Comparison of ENCODE assay signal across 18 cellular contexts in the genomic region with DNA sequence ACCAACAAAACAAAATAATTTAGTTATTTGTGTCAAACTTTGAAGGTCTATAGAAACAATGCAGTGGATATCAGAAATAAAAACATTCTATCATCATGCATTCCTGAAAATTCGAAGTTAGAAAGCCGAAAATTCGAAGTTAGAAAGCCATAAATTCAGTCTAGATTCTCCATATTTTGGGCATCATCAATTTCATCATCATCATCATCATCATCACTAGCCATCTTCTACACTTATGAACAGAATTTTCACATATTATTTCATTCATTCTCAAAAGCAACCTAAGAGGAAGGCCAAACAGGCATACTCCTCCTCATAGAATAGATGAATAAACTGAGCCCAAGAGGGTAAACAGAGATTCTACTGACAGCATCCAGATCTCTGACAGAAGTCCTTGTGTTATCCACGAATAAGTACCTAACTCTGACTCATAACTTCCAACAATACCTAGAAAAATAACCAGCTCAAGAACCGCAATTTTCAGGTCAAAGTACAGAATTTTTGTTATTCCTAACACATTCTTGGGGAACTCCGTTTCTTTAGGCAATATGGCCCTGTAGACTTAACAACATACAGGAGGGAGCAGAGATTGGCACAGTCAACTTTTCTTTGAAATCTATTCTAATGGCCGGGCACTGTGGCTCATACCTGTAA.
DNase-seq lines count a peak whose midpoint lies in the region; ATAC-seq, FAIRE-seq and TF ChIP-seq lines count a peak whose summit lies in the region.
"Had no signal": no experiment of that assay in that cellular context is flagged by ENCODE, and none has a peak within 500 bp of the region (broad histone marks: within the 10 kb centered on the region; RNA-seq: fewer than 3 reads in every experiment).

No MANE protein-coding gene starts in this region.

- no peaks in the 10 kb centered on the region for H4K20me1 ChIP-seq in HepG2 (ENCODE audit: insufficient read depth, low read length)

- H3K79me2 ChIP-seq in HepG2 (ENCODE audit: insufficient read depth, low read length) = no peaks in the 10 kb centered on the region

- POLR2A ChIA-PET in HepG2 (lab: Yijun Ruan, JAX) = no interaction called here

- TF ChIP-seq EP300 in HepG2 (IDR thresholded peaks at IDR 0.05; ENCODE audit: low read depth in 2 of 2, low read length in 2 of 2) (no peak), HepG2 (CRISPR knock-in tag; IDR thresholded peaks at IDR 0.05; ENCODE audit: borderline replicate concordance) (no peak)

- H3K9ac ChIP-seq in HepG2 (ENCODE audit: insufficient read depth, low read depth, low read length) = no peak overlapping the region
- peak overlapping the region; percentile 64 for H3K9ac ChIP-seq in iPS-18a (ENCODE audit: low read length)

- no peaks in the 10 kb centered on the region for H3K4me1 ChIP-seq in HepG2 (ENCODE audit: insufficient read depth, low read length)
- H3K4me1 ChIP-seq in right lobe of liver = no peaks in the 10 kb centered on the region
- H3K4me1 ChIP-seq in iPS-18a (ENCODE audit: control insufficient read depth, low read depth, low read length) = peaks cover 48% of the 10 kb centered on the region
- H3K4me1 ChIP-seq in right atrium auricular region = peaks cover 0 to 25% of the 10 kb centered on the region in 2 donors
- peaks cover 57% of the 10 kb centered on the region for H3K4me1 ChIP-seq in left ventricle myocardium inferior

- TF ChIP-seq CTCF in HepG2 (CRISPR knock-in tag; IDR thresholded peaks at IDR 0.05) (no peak), right lobe of liver (IDR thresholded peaks at IDR 0.05) (no peak), right atrium auricular region (IDR thresholded peaks at IDR 0.05) (no peak), left ventricle myocardium inferior (IDR thresholded peaks at IDR 0.05; ENCODE audit: borderline replicate concordance) (no peak)

- H3K27me3 ChIP-seq in HepG2 (ENCODE audit: control insufficient read depth in 1 of 2, insufficient read depth in 2 of 2, low read length in 2 of 2) (no peaks in the 10 kb centered on the region), right lobe of liver (no peaks in the 10 kb centered on the region), iPS-18a (ENCODE audit: control insufficient read depth, insufficient read depth, low read length) (no peaks in the 10 kb centered on the region), right atrium auricular region (no peaks in the 10 kb centered on the region), MG63 (no peaks in the 10 kb centered on the region), left ventricle myocardium inferior (ENCODE audit: low read depth) (no peaks in the 10 kb centered on the region)

- no TSS peak for BruUV-seq in HepG2 (replicated peaks; lab: Mats Ljungman, UMichigan)

- no peak for ATAC-seq in HepG2
- ATAC-seq in right lobe of liver = no peak

- H3K4me3 ChIP-seq in HepG2 (replicated peaks in 1 of 3; ENCODE audit: insufficient read depth in 1 of 3, low read depth in 2 of 3, low read length in 3 of 3) (no peak overlapping the region), right lobe of liver (no peak overlapping the region), iPS-18a (ENCODE audit: low read length) (no peak overlapping the region), right atrium auricular region (no peak overlapping the region), MG63 (no peak overlapping the region), left ventricle myocardium inferior (no peak overlapping the region)
- H3K4me3 ChIP-seq: HAP-1, SK-N-MC had no signal

- in situ Hi-C loops in HepG2 (cut with HindIII; ENCODE audit: extremely low pct_ligation_motif_present, low pct_unique_long_range_greater_than_20kb) = no loop called here

- TF ChIP-seq POLR2A in HepG2 (IDR thresholded peaks at IDR 0.05; ENCODE audit: insufficient read depth in 1 of 2, low read depth in 2 of 2, low read length in 2 of 2) (no peak), right lobe of liver (IDR thresholded peaks at IDR 0.05) (no peak)

- no peak overlapping the region for H3K27ac ChIP-seq in HepG2 (ENCODE audit: extremely low read length, insufficient read depth, low read length)
- H3K27ac ChIP-seq in right lobe of liver = no peak overlapping the region
- peak overlapping the region; percentile 20 for H3K27ac ChIP-seq in iPS-18a (ENCODE audit: low read length)
- H3K27ac ChIP-seq in right atrium auricular region = no peak overlapping the region
- H3K27ac ChIP-seq in left ventricle myocardium inferior (replicated peaks) = no peak overlapping the region
- H3K27ac ChIP-seq: 22Rv1, C4-2B, SK-N-MC had no signal

- no peak for DNase-seq in HepG2 (ENCODE audit: low spot score)
- DNase-seq in right lobe of liver = no peak
- DNase-seq in amniotic epithelial cell (ENCODE audit: low read depth) = peak; percentile 67
- DNase-seq in right atrium auricular region (ENCODE audit: low spot score) = no peak
- DNase-seq in MG63 = no peak
- no peak for DNase-seq in left ventricle myocardium inferior
- DNase-seq in HuH-7.5 (ENCODE audit: low spot score) = no peak
- DNase-seq: DMS153, Kasumi-1, NCI-H146, NCI-H2081 treated with DMSO at 0.1 percent for 48 hours, NCI-H2227 treated with DMSO at 0.1 percent for 48 hours, NCI-H526 had no signal

- no peaks in the 10 kb centered on the region for H3K9me3 ChIP-seq in HepG2 (ENCODE audit: low read length)
- H3K9me3 ChIP-seq in right lobe of liver = no peaks in the 10 kb centered on the region
- no peaks in the 10 kb centered on the region for H3K9me3 ChIP-seq in iPS-18a (ENCODE audit: control insufficient read depth, low read depth, low read length)
- H3K9me3 ChIP-seq in right atrium auricular region = no peaks in the 10 kb centered on the region
- H3K9me3 ChIP-seq in MG63 = no peaks in the 10 kb centered on the region
- H3K9me3 ChIP-seq in left ventricle myocardium inferior (replicated peaks) = no peaks in the 10 kb centered on the region
- H3K9me3 ChIP-seq: HAP-1 had no signal

- no peak overlapping the region for H2AFZ ChIP-seq in HepG2 (ENCODE audit: low read length)

- no peak for FAIRE-seq in HepG2 (lab: Jason Lieb, UNC)

- WGBS in HepG2 (ENCODE audit: low lambda C conversion rate) = under 1% methylated on average over 7 of the region's 7 CpGs
- WGBS in right lobe of liver (ENCODE audit: insufficient coverage, low coverage, low lambda C conversion rate, missing lambda C conversion rate) = 65% methylated on average over 7 of the region's 7 CpGs

- H3K36me3 ChIP-seq in HepG2 (replicated peaks in 1 of 2; ENCODE audit: control insufficient read depth in 1 of 2, insufficient read depth in 2 of 2, low read length in 2 of 2) = no peaks in the 10 kb centered on the region
- no peaks in the 10 kb centered on the region for H3K36me3 ChIP-seq in right lobe of liver
- no peaks in the 10 kb centered on the region for H3K36me3 ChIP-seq in iPS-18a (ENCODE audit: control insufficient read depth, low read depth, low read length)
- no peaks in the 10 kb centered on the region for H3K36me3 ChIP-seq in right atrium auricular region
- no peaks in the 10 kb centered on the region for H3K36me3 ChIP-seq in MG63
- H3K36me3 ChIP-seq in left ventricle myocardium inferior = no peaks in the 10 kb centered on the region
- H3K36me3 ChIP-seq: HAP-1 had no signal

- no peak for TF ChIP-seq RAD21 in HepG2 (CRISPR knock-in tag; IDR thresholded peaks at IDR 0.05)

- intact Hi-C loops in HepG2 (cut with micrococcal nuclease; ENCODE audit: unreplicated experiment) (no loop called here), right lobe of liver (cut with DNase I) (no loop called here), left ventricle myocardium inferior (cut with micrococcal nuclease) (loop anchor here (10.0 kb wide), 2 partner anchors 78 to 188 kb away; no protein-coding TSS in a partner anchor)

- CTCF ChIA-PET in HepG2 (lab: Yijun Ruan, JAX; ENCODE audit: low intra/inter-chr PET ratio, low total read pairs) = no interaction called here

- H3K4me2 ChIP-seq in HepG2 (ENCODE audit: low read depth, low read length) = no peak overlapping the region

TF ChIP-seq in HepG2, 621 proteins besides CTCF, POLR2A, EP300 and RAD21:
- no peak for TF ChIP-seq FOXM1 (CRISPR knock-in tag; IDR thresholded peaks at IDR 0.05)
- TF ChIP-seq CREB1 (IDR thresholded peaks at IDR 0.05) = peak; percentile 55
- no peak for TF ChIP-seq CREB1 (CRISPR knock-in tag; IDR thresholded peaks at IDR 0.05)
- TF ChIP-seq, protein P1, sequence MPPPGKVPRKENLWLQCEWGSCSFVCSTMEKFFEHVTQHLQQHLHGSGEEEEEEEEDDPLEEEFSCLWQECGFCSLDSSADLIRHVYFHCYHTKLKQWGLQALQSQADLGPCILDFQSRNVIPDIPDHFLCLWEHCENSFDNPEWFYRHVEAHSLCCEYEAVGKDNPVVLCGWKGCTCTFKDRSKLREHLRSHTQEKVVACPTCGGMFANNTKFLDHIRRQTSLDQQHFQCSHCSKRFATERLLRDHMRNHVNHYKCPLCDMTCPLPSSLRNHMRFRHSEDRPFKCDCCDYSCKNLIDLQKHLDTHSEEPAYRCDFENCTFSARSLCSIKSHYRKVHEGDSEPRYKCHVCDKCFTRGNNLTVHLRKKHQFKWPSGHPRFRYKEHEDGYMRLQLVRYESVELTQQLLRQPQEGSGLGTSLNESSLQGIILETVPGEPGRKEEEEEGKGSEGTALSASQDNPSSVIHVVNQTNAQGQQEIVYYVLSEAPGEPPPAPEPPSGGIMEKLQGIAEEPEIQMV (CRISPR knock-in tag; IDR thresholded peaks at IDR 0.05; ENCODE audit: low read depth) = no peak
